ENCODE assay signal across 8 cellular contexts in the genomic region with DNA sequence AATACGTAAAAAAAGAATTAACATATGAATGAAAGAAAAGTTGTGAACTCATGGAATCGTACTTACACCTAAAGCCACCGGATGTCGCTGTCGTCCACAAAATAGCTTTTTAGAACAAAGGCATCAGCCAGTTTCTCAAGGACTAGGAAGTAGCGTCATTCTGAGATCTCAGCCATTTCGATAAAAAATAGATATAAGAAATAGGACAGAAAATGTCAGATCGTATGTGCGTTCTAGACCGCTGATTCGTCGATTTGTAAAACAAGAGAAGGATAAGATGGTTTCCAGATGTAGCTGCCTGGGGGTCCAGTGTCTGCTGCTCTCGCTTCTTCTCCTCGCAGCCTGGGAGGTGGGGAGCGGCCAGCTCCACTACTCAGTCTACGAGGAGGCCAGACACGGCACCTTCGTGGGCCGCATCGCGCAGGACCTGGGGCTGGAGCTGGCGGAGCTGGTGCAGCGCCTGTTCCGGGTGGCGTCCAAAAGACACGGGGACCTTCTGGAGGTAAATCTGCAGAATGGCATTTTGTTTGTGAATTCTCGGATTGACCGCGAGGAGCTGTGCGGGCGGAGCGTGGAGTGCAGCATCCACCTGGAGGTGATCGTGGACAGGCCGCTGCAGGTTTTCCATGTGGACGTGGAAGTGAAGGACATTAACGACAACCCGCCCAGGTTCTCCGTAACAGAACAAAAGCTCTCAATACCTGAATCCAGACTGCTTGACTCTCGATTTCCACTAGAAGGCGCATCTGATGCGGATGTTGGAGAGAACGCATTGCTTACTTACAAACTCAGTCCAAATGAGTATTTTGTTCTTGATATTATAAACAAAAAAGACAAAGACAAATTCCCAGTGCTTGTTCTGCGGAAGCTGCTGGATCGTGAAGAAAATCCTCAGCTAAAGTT. TPM values are rescaled to one million over a fixed set of nuclear protein-coding genes. Genes with fewer than 3 reads are reported as not detected.
DNase-seq lines count a peak whose midpoint lies in the region; ATAC-seq and TF ChIP-seq lines count a peak whose summit lies in the region.

A gene with protein sequence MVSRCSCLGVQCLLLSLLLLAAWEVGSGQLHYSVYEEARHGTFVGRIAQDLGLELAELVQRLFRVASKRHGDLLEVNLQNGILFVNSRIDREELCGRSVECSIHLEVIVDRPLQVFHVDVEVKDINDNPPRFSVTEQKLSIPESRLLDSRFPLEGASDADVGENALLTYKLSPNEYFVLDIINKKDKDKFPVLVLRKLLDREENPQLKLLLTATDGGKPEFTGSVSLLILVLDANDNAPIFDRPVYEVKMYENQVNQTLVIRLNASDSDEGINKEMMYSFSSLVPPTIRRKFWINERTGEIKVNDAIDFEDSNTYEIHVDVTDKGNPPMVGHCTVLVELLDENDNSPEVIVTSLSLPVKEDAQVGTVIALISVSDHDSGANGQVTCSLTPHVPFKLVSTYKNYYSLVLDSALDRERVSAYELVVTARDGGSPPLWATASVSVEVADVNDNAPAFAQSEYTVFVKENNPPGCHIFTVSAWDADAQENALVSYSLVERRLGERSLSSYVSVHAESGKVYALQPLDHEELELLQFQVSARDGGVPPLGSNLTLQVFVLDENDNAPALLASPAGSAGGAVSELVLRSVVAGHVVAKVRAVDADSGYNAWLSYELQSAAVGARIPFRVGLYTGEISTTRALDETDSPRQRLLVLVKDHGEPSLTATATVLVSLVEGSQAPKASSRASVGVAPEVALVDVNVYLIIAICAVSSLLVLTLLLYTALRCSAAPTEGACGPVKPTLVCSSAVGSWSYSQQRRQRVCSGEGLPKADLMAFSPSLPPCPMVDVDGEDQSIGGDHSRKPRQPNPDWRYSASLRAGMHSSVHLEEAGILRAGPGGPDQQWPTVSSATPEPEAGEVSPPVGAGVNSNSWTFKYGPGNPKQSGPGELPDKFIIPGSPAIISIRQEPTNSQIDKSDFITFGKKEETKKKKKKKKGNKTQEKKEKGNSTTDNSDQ (plus strand): TSS at position 126 of the 903 bp plus-strand sequence. CDS start 152 bp downstream, at position 278.

- no peaks in the 10 kb centered on the region; the same call in 1 of the 2 replicates for H3K9me2 ChIP-seq in OCI-LY1 (ENCODE audit: low read depth, low read length)

- no CpG with 5 or more reads among the region's 44 CpGs for WGBS in trophoblast cell (ENCODE audit: extremely low coverage, insufficient coverage, insufficient read length)

- no peak within 1 kb of the TSS for H3K4me2 ChIP-seq in OCI-LY1 (ENCODE audit: low read length)
- no peak within 1 kb of the TSS for H3K4me2 ChIP-seq in fibroblast of lung (ENCODE audit: extremely low read depth, insufficient read depth, low read length)
- peak within 1 kb of the TSS; percentile 47 for H3K4me2 ChIP-seq in trophoblast cell (ENCODE audit: low read length)

- H2BK12ac ChIP-seq in trophoblast cell (ENCODE audit: low read length) = no peak within 1 kb of the TSS

- H3F3A ChIP-seq in OCI-LY1 (ENCODE audit: insufficient read depth, low read length) = no peaks in the 10 kb centered on the region

- H3K36me3 ChIP-seq in H7 (replicated peaks; ENCODE audit: control insufficient read depth, insufficient read depth, low read length) (no peaks in the 10 kb centered on the region), OCI-LY1 (ENCODE audit: insufficient read depth, low read length) (no peaks in the 10 kb centered on the region), fibroblast of lung (ENCODE audit: control insufficient read depth, insufficient read depth, low read length) (no peaks in the 10 kb centered on the region), trophoblast cell (ENCODE audit: control insufficient read depth in 1 of 2, insufficient read depth in 2 of 2, low read length in 2 of 2) (peaks cover 0 to 2% of the 10 kb centered on the region in 2 experiments)

- no peak within 1 kb of the TSS for H2AFZ ChIP-seq in OCI-LY1 (ENCODE audit: low read length)
- peak within 1 kb of the TSS; percentile 30 for H2AFZ ChIP-seq in fibroblast of lung (ENCODE audit: low read length)
- H2AFZ ChIP-seq in trophoblast cell (ENCODE audit: insufficient read depth, low read length, poor library complexity) = no peak within 1 kb of the TSS

- DNase-seq in H7 (peak; percentile 75), fibroblast of lung (ENCODE audit: low read depth in 2 of 2) (peak in 1 of 2 donors; percentile 2), trophoblast cell (no peak), MV-4-11 (lab: John Stamatoyannopoulos, UW) (no peak), cerebellar nuclear complex (lab: John Stamatoyannopoulos, UW) (no peak)
- no peak for DNase-seq in activated CD8-positive, alpha-beta memory T cell treated with anti-CD3 and anti-CD28 coated beads for 24 hours

- H4K20me1 ChIP-seq in OCI-LY1 (ENCODE audit: insufficient read depth, low read length) = no peaks in the 10 kb centered on the region
- H4K20me1 ChIP-seq in fibroblast of lung (ENCODE audit: control insufficient read depth, extremely low read depth, insufficient read depth, low read length) = no peaks in the 10 kb centered on the region

- no peak for ATAC-seq in GM18517 (IDR thresholded peaks at IDR 0.05; ENCODE audit: unreplicated experiment)

- H3K23ac ChIP-seq in trophoblast cell (ENCODE audit: low read length) = no peak within 1 kb of the TSS

- H2AK5ac ChIP-seq in trophoblast cell (ENCODE audit: low read length) = no peak within 1 kb of the TSS

- no peak within 1 kb of the TSS for H3K4ac ChIP-seq in trophoblast cell (ENCODE audit: low read depth, low read length)

- peaks cover 2% of the 10 kb centered on the region for H3K79me1 ChIP-seq in trophoblast cell (ENCODE audit: low read length)

- no peak within 1 kb of the TSS for H2BK120ac ChIP-seq in trophoblast cell (ENCODE audit: insufficient read depth, low read length, poor library complexity)

- H3K9ac ChIP-seq in OCI-LY1 (ENCODE audit: low read length) = no peak within 1 kb of the TSS
- no peak within 1 kb of the TSS for H3K9ac ChIP-seq in fibroblast of lung (ENCODE audit: insufficient read depth, low read length)
- H3K9ac ChIP-seq in trophoblast cell (ENCODE audit: low read length) = no peak within 1 kb of the TSS

- peak within 1 kb of the TSS; percentile 60 for H4K8ac ChIP-seq in trophoblast cell (ENCODE audit: low read depth, low read length)

- H3K27ac ChIP-seq in OCI-LY1 (ENCODE audit: low read depth, low read length, poor library complexity, severe bottlenecking) = no peak within 1 kb of the TSS
- H3K27ac ChIP-seq in fibroblast of lung (ENCODE audit: insufficient read depth, low read length) = no peak within 1 kb of the TSS
- no peak within 1 kb of the TSS for H3K27ac ChIP-seq in trophoblast cell (ENCODE audit: low read depth, low read length)

- peak within 1 kb of the TSS; percentile 41; the same call in 1 of the 2 replicates for H3K4me3 ChIP-seq in H7 (ENCODE audit: insufficient read depth, low read depth, low read length)
- H3K4me3 ChIP-seq in OCI-LY1 (ENCODE audit: low read depth, low read length, poor library complexity, severe bottlenecking) = no peak within 1 kb of the TSS
- peak within 1 kb of the TSS in 1 of 4 experiments; percentile 30 for H3K4me3 ChIP-seq in fibroblast of lung (replicated peaks in 1 of 4; ENCODE audit: control extremely low read depth in 1 of 4, insufficient read depth in 1 of 4, low read depth in 3 of 4, low read length in 4 of 4)
- peak within 1 kb of the TSS; percentile 65 for H3K4me3 ChIP-seq in trophoblast cell (ENCODE audit: low read depth, low read length)

- no peak within 1 kb of the TSS for H3K14ac ChIP-seq in trophoblast cell (ENCODE audit: low read length)

- H3K27me3 ChIP-seq in H7 (ENCODE audit: control insufficient read depth, insufficient read depth, low read length) (no peaks in the 10 kb centered on the region), OCI-LY1 (ENCODE audit: insufficient read depth, low read length) (no peaks in the 10 kb centered on the region), fibroblast of lung (ENCODE audit: control insufficient read depth, insufficient read depth, low read length) (no peaks in the 10 kb centered on the region), trophoblast cell (ENCODE audit: insufficient read depth, low read length) (no peaks in the 10 kb centered on the region)

- H4K12ac ChIP-seq in trophoblast cell (ENCODE audit: low read depth, low read length) = peak within 1 kb of the TSS; percentile 62

- H2BK5ac ChIP-seq in trophoblast cell (ENCODE audit: low read depth, low read length, poor library complexity) = no peak within 1 kb of the TSS

- TF ChIP-seq CTCF in OCI-LY1 (IDR thresholded peaks at IDR 0.05; ENCODE audit: low read length) = peak; percentile 49
- TF ChIP-seq CTCF in fibroblast of lung (conservative IDR thresholded peaks at IDR 0.05 in 1 of 2, IDR thresholded peaks at IDR 0.05 in 1 of 2; ENCODE audit: low read depth in 1 of 2, low read length in 2 of 2) = no peak

- no peaks in the 10 kb centered on the region for H3K4me1 ChIP-seq in OCI-LY1 (ENCODE audit: insufficient read depth, low read length, severe bottlenecking)
- H3K4me1 ChIP-seq in fibroblast of lung (ENCODE audit: control insufficient read depth, extremely low read depth, insufficient read depth, low read length) = no peaks in the 10 kb centered on the region
- no peaks in the 10 kb centered on the region for H3K4me1 ChIP-seq in trophoblast cell (ENCODE audit: control insufficient read depth in 1 of 2, insufficient read depth in 2 of 2, low read length in 2 of 2)

- no peak within 1 kb of the TSS for H4K91ac ChIP-seq in trophoblast cell (ENCODE audit: low read depth, low read length)

- no peak within 1 kb of the TSS for H3K18ac ChIP-seq in trophoblast cell (ENCODE audit: low read length)

- H3K79me2 ChIP-seq in OCI-LY1 (ENCODE audit: insufficient read depth, low read length) (no peaks in the 10 kb centered on the region), fibroblast of lung (ENCODE audit: control insufficient read depth, insufficient read depth, low read length) (no peaks in the 10 kb centered on the region), trophoblast cell (ENCODE audit: control insufficient read depth, insufficient read depth, low read length, poor library complexity) (no peaks in the 10 kb centered on the region)

- H3K9me3 ChIP-seq in OCI-LY1 (ENCODE audit: low read length) (no peaks in the 10 kb centered on the region), fibroblast of lung (ENCODE audit: control insufficient read depth, insufficient read depth, low read depth, low read length) (no peaks in the 10 kb centered on the region), trophoblast cell (ENCODE audit: insufficient read depth, low read depth, low read length) (peaks cover 5% of the 10 kb centered on the region)

RNA-seq across cellular contexts. Expression of the gene that starts here (rescaled TPM):
- 0.11 and 0.28 TPM in 2 replicates for total RNA-seq in H7 (2014; rRNA removed; shearing (Covaris generic))
- total RNA-seq in fibroblast of lung = 0.26 and 0.66 TPM in 2 replicates
- 0.09 and 2.0 TPM in 2 replicates for polyA plus RNA-seq in fibroblast of lung
- 0.03 and 1.0 TPM in 2 replicates for polyA plus RNA-seq in fibroblast of lung (2012)
- 0.11 and 0.51 TPM in 2 replicates for polyA minus RNA-seq in fibroblast of lung (ENCODE audit: low replicate concordance)
- polyA plus RNA-seq in trophoblast cell (2013) = 2.9 and 3.2 TPM in 2 replicates

Comparison
In these comparisons a context has a peak if more than half of its experiments do, and no peak if none do; other contexts are left out.
1. Peak in DNase-seq and H3K4me3 ChIP-seq in H7; RNA of the gene not detected or under 1 TPM.